In the genomic region with DNA sequence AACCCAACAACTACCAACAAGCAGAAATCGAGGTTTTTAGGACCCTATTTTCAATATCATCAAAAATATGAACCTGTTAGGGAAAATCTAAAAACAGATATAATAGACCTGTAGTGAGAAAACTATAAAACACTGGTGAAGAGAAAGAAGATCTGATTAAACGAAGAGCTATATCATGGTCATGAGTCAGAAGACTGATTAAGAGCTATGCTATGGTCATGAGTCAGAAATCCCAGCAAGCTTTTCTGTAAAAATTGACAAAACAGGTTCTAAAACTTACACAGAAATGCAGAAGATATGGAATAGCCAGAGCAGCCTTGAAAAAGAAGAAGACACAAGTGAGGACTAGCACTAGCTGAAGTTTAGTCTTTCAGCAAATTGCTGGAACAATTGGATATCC, we compare ENCODE assay signal across 1 cellular context.
A peak's percentile ranks its signal among the peaks of the same experiment; 100 is the strongest.
TF ChIP-seq lines count a peak whose summit lies in the region.

No MANE protein-coding gene starts in this region.

TF ChIP-seq in K562, 482 proteins besides CTCF, POLR2A, EP300 and RAD21 (continued from another document):
- TF ChIP-seq HMGXB4 (CRISPR knock-in tag; IDR thresholded peaks at IDR 0.05) = no peak
- TF ChIP-seq XRCC5 (IDR thresholded peaks at IDR 0.05; ENCODE audit: low read depth, low read length) = no peak
- 0 out of 2 replicates have a peak, but pooled peaks have one; percentile 9 for TF ChIP-seq NFE2 (IDR thresholded peaks at IDR 0.05; ENCODE audit: low read depth)
- no peak for TF ChIP-seq TEAD4 (IDR thresholded peaks at IDR 0.05; ENCODE audit: low read length)
- no peak for TF ChIP-seq TEAD4 (CRISPR knock-in tag; IDR thresholded peaks at IDR 0.05; ENCODE audit: borderline replicate concordance)
- no peak for TF ChIP-seq THAP12 (CRISPR knock-in tag; IDR thresholded peaks at IDR 0.05)
- no peak for TF ChIP-seq TAF15 (IDR thresholded peaks at IDR 0.05; ENCODE audit: low read depth, low read length)
- TF ChIP-seq ARID1B (IDR thresholded peaks at IDR 0.05) = peak; percentile 72
- TF ChIP-seq, protein P1, sequence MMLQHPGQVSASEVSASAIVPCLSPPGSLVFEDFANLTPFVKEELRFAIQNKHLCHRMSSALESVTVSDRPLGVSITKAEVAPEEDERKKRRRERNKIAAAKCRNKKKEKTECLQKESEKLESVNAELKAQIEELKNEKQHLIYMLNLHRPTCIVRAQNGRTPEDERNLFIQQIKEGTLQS (IDR thresholded peaks at IDR 0.05) = peak; percentile 84
- TF ChIP-seq, protein P1 (CRISPR knock-in tag; conservative IDR thresholded peaks at IDR 0.05) = no peak
- peak; percentile 89 for TF ChIP-seq JUND (IDR thresholded peaks at IDR 0.05; ENCODE audit: borderline replicate concordance, low read depth, low read length)
- peak; percentile 82 for TF ChIP-seq JUND (tag; IDR thresholded peaks at IDR 0.05; ENCODE audit: borderline replicate concordance, low read depth, low read length)
